27 cellular contexts compared by ENCODE assay signal in genomic region chr7:46214526-46214925, GRCh38.
"Had no signal": no experiment of that assay in that cellular context is flagged by ENCODE, and none has a peak within 500 bp of the region (broad histone marks: within the 10 kb centered on the region; RNA-seq: fewer than 3 reads in every experiment).

No MANE protein-coding gene starts in this region.

- H3K4me1 Mint-ChIP-seq: naive thymus-derived CD4-positive, alpha-beta T cell; stimulated activated naive B cell treated with anti-CD40 and anti-IgM and Interleukin-4, amounts not matched to agents 10 μg/mL and 1 μg/mL and 100 μg/mL, for 72 hours had no signal

- H3K36me3 Mint-ChIP-seq: naive thymus-derived CD4-positive, alpha-beta T cell; natural killer cell treated with Interleukin-12 subunit alpha and Interleukin-12 subunit beta and Interleukin-15 and Interleukin-18, amount 100 ng/mL, for 72 hours; stimulated activated naive B cell treated with anti-CD40 and anti-IgM and Interleukin-4, amounts not matched to agents 10 μg/mL and 1 μg/mL and 100 μg/mL, for 72 hours; type B pancreatic cell had no signal

- H3K27ac ChIP-seq: left lung, lower lobe of right lung, prostate gland, skin epidermis, suprapubic skin, thoracic aorta, tibial artery had no signal

- H3K27me3 Mint-ChIP-seq: natural killer cell treated with Interleukin-12 subunit alpha and Interleukin-12 subunit beta and Interleukin-15 and Interleukin-18, amount 100 ng/mL, for 72 hours; stimulated activated naive B cell treated with anti-CD40 and anti-IgM and Interleukin-4, amounts not matched to agents 10 μg/mL and 1 μg/mL and 100 μg/mL, for 72 hours; type B pancreatic cell had no signal

- H3K4me1 ChIP-seq: left lung, lower lobe of right lung, prostate gland, tibial artery had no signal

- H3K27me3 ChIP-seq: left lung, pancreas, suprapubic skin, tibial artery had no signal

- H3K4me3 ChIP-seq: left lung, lower lobe of right lung, mucosa of descending colon, pancreas, prostate gland, skin epidermis, suprapubic skin, thoracic aorta, tibial artery had no signal

- H3K27ac Mint-ChIP-seq: naive thymus-derived CD4-positive, alpha-beta T cell; natural killer cell treated with Interleukin-12 subunit alpha and Interleukin-12 subunit beta and Interleukin-15 and Interleukin-18, amount 100 ng/mL, for 72 hours; stimulated activated naive B cell treated with anti-CD40 and anti-IgM and Interleukin-4, amounts not matched to agents 10 μg/mL and 1 μg/mL and 100 μg/mL, for 72 hours; type B pancreatic cell had no signal

- H3K9me3 ChIP-seq: left lung, lower lobe of right lung, mucosa of descending colon, pancreas, prostate gland, suprapubic skin, thoracic aorta, tibial artery had no signal

- FAIRE-seq: kidney, pancreas had no signal

- H3K36me3 ChIP-seq: left lung, lower lobe of right lung, pancreas, prostate gland, suprapubic skin, thoracic aorta, tibial artery had no signal

- DNase-seq: hippocampal formation; kidney; left colon; left lung; lower lobe of right lung; mammary epithelial cell; midbrain; mucosa of descending colon; naive thymus-derived CD4-positive, alpha-beta T cell; nucleus accumbens; pancreas; posterior cingulate gyrus; retina; right cardiac atrium; stimulated activated CD4-positive, alpha-beta T cell treated with anti-CD3 and anti-CD28 coated beads, Interleukin-12 subunit alpha, Interleukin-12 subunit beta, amount 100 ng/mL, for 4 hours; stimulated activated CD4-positive, alpha-beta T cell treated with anti-CD3 and anti-CD28 coated beads, Interleukin-15, amount 100 ng/mL, for 24 hours; stimulated activated CD4-positive, alpha-beta T cell treated with anti-CD3 and anti-CD28 coated beads, Interleukin-2, amount 100 ng/mL, for 24 hours; stimulated activated CD4-positive, alpha-beta T cell treated with anti-CD3 and anti-CD28 coated beads, Interleukin-4, amount 100 ng/mL, for 1 hour; stimulated activated naive B cell treated with anti-CD40 and anti-IgM and Interleukin-4, amounts not matched to agents 10 μg/mL and 1 μg/mL and 100 μg/mL, for 72 hours; stimulated activated naive CD8-positive, alpha-beta T cell treated with anti-CD3 and anti-CD28 coated beads, Interleukin-15, Interleukin-2, amounts not matched to agents 100 U/mL and 50 U/mL, for 24 hours; tibial artery had no signal

- H3K9me3 Mint-ChIP-seq: type B pancreatic cell had no signal

- H3K4me3 Mint-ChIP-seq: naive thymus-derived CD4-positive, alpha-beta T cell; natural killer cell treated with Interleukin-12 subunit alpha and Interleukin-12 subunit beta and Interleukin-15 and Interleukin-18, amount 100 ng/mL, for 72 hours; stimulated activated naive B cell treated with anti-CD40 and anti-IgM and Interleukin-4, amounts not matched to agents 10 μg/mL and 1 μg/mL and 100 μg/mL, for 72 hours; type B pancreatic cell had no signal
